Comparison of ENCODE assay signal across 8 cellular contexts in the genomic region with DNA sequence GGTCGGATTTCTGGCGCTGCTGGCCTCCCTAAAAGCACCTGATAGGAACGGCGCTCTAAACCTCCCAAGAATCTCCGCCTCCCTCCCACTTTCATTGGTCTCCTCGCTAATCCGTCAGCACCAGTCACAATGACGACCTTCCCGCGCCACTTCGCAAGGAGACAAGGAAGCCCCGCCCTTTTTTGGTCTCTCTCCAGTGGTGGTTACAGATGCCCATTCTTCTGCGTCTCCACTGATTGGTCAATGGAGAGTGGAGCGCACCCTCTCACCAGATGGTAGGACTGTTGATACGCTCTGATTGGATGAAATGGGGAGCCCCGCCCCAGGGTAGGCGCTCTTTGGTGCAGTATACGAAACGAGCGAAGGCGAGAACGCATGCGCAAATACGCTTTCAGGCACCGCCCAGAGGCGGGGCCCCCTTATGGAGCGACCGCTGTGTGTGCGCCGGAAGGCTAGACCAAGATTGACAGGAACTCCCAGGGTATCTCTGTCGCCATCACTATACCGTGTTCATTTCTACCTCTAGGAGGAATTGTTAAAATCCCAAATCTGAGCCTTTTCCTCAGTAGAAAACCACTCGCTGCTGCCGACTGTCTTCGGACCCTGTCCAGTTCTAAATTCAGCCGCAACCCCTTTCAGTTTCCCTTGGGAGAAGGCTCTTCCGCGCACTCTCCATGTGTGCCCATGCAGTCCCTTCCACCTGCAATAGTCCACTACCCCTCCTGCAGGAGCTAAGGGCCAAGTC. TPM values are rescaled to one million over a fixed set of nuclear protein-coding genes. Genes with fewer than 3 reads are reported as not detected.
DNase-seq lines count a peak whose midpoint lies in the region; ATAC-seq and TF ChIP-seq lines count a peak whose summit lies in the region.

No MANE protein-coding gene starts in this region.

- in situ Hi-C loops in mammary epithelial cell (cut with MboI; ENCODE audit: low sequenced_read_pairs in 2 of 2), result no loop called here

- peaks cover 40% of the 10 kb centered on the region for H3K36me3 ChIP-seq in WERI-Rb-1
- H3K36me3 ChIP-seq in mammary epithelial cell (ENCODE audit: insufficient read depth, low read length), result peaks cover 18% of the 10 kb centered on the region
- H3K36me3 ChIP-seq in iPS-20b (ENCODE audit: insufficient read depth, low read depth, low read length), result peaks cover 37% of the 10 kb centered on the region
- H3K36me3 ChIP-seq in skeletal muscle tissue (ENCODE audit: control insufficient read depth in 3 of 3, insufficient read depth in 3 of 3, low read length in 3 of 3), result peaks cover 20 to 32% (median 23%) of the 10 kb centered on the region in 3 donors

- intact Hi-C loops in mammary epithelial cell (cut with micrococcal nuclease), result loop anchor here (1.0 to 2.0 kb wide), 4 partner anchors 19 to 291 kb away; a partner anchor contains a TSS

- H3K9me3 ChIP-seq in AG04450 (ENCODE audit: control insufficient read depth, insufficient read depth, low read length), result no peaks in the 10 kb centered on the region; the same call in 1 of the 2 replicates
- no peaks in the 10 kb centered on the region for H3K9me3 ChIP-seq in WERI-Rb-1 (ENCODE audit: severe bottlenecking)
- H3K9me3 ChIP-seq in mammary epithelial cell (replicated peaks; ENCODE audit: insufficient read depth, low read length), result no peaks in the 10 kb centered on the region
- no peaks in the 10 kb centered on the region for H3K9me3 ChIP-seq in iPS-20b (ENCODE audit: insufficient read depth, low read depth, low read length)
- no peaks in the 10 kb centered on the region for H3K9me3 ChIP-seq in skeletal muscle tissue (ENCODE audit: control insufficient read depth in 3 of 3, low read length in 3 of 3)

- peak; percentile 23; the same call in 1 of the 2 replicates for TF ChIP-seq CTCF in AG04450 (IDR thresholded peaks at IDR 0.05; ENCODE audit: low read depth, low read length)
- no peak for TF ChIP-seq CTCF in WERI-Rb-1 (IDR thresholded peaks at IDR 0.05; ENCODE audit: low read depth, low read length)
- peak in 1 of 2 donors; percentile 24 for TF ChIP-seq CTCF in mammary epithelial cell (conservative IDR thresholded peaks at IDR 0.05 in 1 of 2, IDR thresholded peaks at IDR 0.05 in 1 of 2; ENCODE audit: extremely low read depth in 1 of 2, insufficient read depth in 1 of 2, low read depth in 1 of 2, low read length in 2 of 2)

- H3K4me2 ChIP-seq in mammary epithelial cell (ENCODE audit: insufficient read depth, low read depth, low read length), result peak overlapping the region; percentile 96

- DNase-seq in AG04450 (ENCODE audit: low read depth, low spot score), result peak; percentile 100
- DNase-seq in NCI-H2196 treated with DMSO at 0.1 percent for 48 hours (lab: John Stamatoyannopoulos, UW; ENCODE audit: unreplicated experiment), result peak; percentile 100
- DNase-seq in WERI-Rb-1, result peak; percentile 99
- peak; percentile 100 for DNase-seq in mammary epithelial cell

- peaks cover 31% of the 10 kb centered on the region for H3K4me1 ChIP-seq in mammary epithelial cell (ENCODE audit: insufficient read depth, low read length)
- H3K4me1 ChIP-seq in iPS-20b (ENCODE audit: insufficient read depth, low read length), result no peaks in the 10 kb centered on the region; the same call in 1 of the 2 replicates
- peaks cover 51 to 56% (median 52%) of the 10 kb centered on the region in 3 donors for H3K4me1 ChIP-seq in skeletal muscle tissue (ENCODE audit: control insufficient read depth in 3 of 3, insufficient read depth in 3 of 3, low read length in 3 of 3)

- H4K20me1 ChIP-seq in mammary epithelial cell (ENCODE audit: insufficient read depth, low read length), result no peaks in the 10 kb centered on the region

- CTCF ChIA-PET in AG04450 (lab: Charles Lee), result no interaction called here
- CTCF ChIA-PET in mammary epithelial cell (lab: Charles Lee; ENCODE audit: low non-redundant PET), result interaction anchor here (1.0 kb wide), 1 partner anchor 47 kb away, joined by 3 read pairs; no protein-coding TSS in a partner anchor

- H3K27me3 ChIP-seq in AG04450 (ENCODE audit: control insufficient read depth, insufficient read depth, low read length) (no peaks in the 10 kb centered on the region), WERI-Rb-1 (ENCODE audit: insufficient read depth, low read depth, severe bottlenecking) (no peaks in the 10 kb centered on the region), mammary epithelial cell (ENCODE audit: insufficient read depth, low read length) (no peaks in the 10 kb centered on the region), iPS-20b (ENCODE audit: insufficient read depth, low read length) (no peaks in the 10 kb centered on the region), skeletal muscle tissue (ENCODE audit: control insufficient read depth in 3 of 3, insufficient read depth in 3 of 3, low read length in 3 of 3) (no peaks in the 10 kb centered on the region)

- H3K27ac ChIP-seq in AG04450 (ENCODE audit: low read depth, low read length) (peak overlapping the region; percentile 91), WERI-Rb-1 (peak overlapping the region; percentile 99), mammary epithelial cell (ENCODE audit: insufficient read depth, low read depth, low read length) (peak overlapping the region; percentile 83), iPS-20b (ENCODE audit: low read length) (peak overlapping the region; percentile 91), skeletal muscle tissue (ENCODE audit: low read depth, low read length) (peak overlapping the region; percentile 100)

- peak overlapping the region; percentile 77 for H3K9ac ChIP-seq in mammary epithelial cell (ENCODE audit: insufficient read depth, low read length)
- peak overlapping the region; percentile 85; the same call in 1 of the 2 replicates for H3K9ac ChIP-seq in iPS-20b (ENCODE audit: low read depth, low read length)
- peak overlapping the region; percentile 96 to 97 (median 97) for H3K9ac ChIP-seq in skeletal muscle tissue (ENCODE audit: low read depth in 1 of 3, low read length in 3 of 3)

- ATAC-seq in GM18907 (IDR thresholded peaks at IDR 0.05; ENCODE audit: unreplicated experiment), result peak; percentile 77
- peak; percentile 62 for ATAC-seq in HG03139 (IDR thresholded peaks at IDR 0.05; ENCODE audit: unreplicated experiment)

- dilution Hi-C loops in mammary epithelial cell (cut with HindIII; ENCODE audit: low sequenced_read_pairs), result no loop called here

- WGBS in mammary epithelial cell (ENCODE audit: low coverage, missing lambda C conversion rate), result 2% methylated on average over 31 of the region's 38 CpGs

- POLR2A ChIA-PET in AG04450 (lab: Yijun Ruan, JAX), result interaction anchor here (0.6 to 1.4 kb wide), 2 partner anchors 80 to 110 kb away, joined by 3 to 8 read pairs; a partner anchor contains a TSS

- H3K79me2 ChIP-seq in mammary epithelial cell (ENCODE audit: insufficient read depth, low read length), result peaks cover 38% of the 10 kb centered on the region

- H2AFZ ChIP-seq in mammary epithelial cell (ENCODE audit: low read depth, low read length), result peak overlapping the region; percentile 86

- H3K4me3 ChIP-seq in AG04450 (ENCODE audit: low read depth, low read length), result peak overlapping the region; percentile 67
- peak overlapping the region; percentile 74 for H3K4me3 ChIP-seq in WERI-Rb-1 (ENCODE audit: low read depth, low read length)
- H3K4me3 ChIP-seq in mammary epithelial cell (replicated peaks in 1 of 3; ENCODE audit: insufficient read depth in 1 of 3, low read depth in 2 of 3, low read length in 3 of 3), result peak overlapping the region; percentile 50 to 74 (median 55)
- H3K4me3 ChIP-seq in iPS-20b (ENCODE audit: low read length), result peak overlapping the region; percentile 99
- peak overlapping the region; percentile 86 to 96 (median 94) for H3K4me3 ChIP-seq in skeletal muscle tissue (ENCODE audit: low read length in 3 of 3)

- BruUV-seq in mammary epithelial cell (replicated peaks; lab: Mats Ljungman, UMichigan), result TSS peak; percentile 85

RNA-seq across cellular contexts. Expression of a gene that starts 0.6 kb away (rescaled TPM):
- polyA plus RNA-seq in AG04450 (2011; rRNA removed) (281 and 316 TPM in 2 replicates), mammary epithelial cell (242 TPM)
- polyA minus RNA-seq in AG04450 (2011; rRNA and poly(A)+ RNA removed), result 325 and 332 TPM in 2 replicates
- total RNA-seq in mammary epithelial cell (100 to 1,000 TPM; 200 to 391 TPM), skeletal muscle tissue (195 TPM)
- polyA minus RNA-seq in mammary epithelial cell, result 784 TPM

RNA-seq across cellular contexts. Expression of a gene that starts 18.8 kb away (rescaled TPM):
- 86.5 and 109 TPM in 2 replicates for polyA plus RNA-seq in AG04450 (2011; rRNA removed)
- polyA minus RNA-seq in AG04450 (2011; rRNA and poly(A)+ RNA removed), result 40.7 and 42.5 TPM in 2 replicates
- total RNA-seq in mammary epithelial cell, result 10 to 100 TPM; 66.0 to 75.9 TPM
- 74.5 TPM for polyA plus RNA-seq in mammary epithelial cell
- polyA minus RNA-seq in mammary epithelial cell, result 85.9 TPM
- total RNA-seq in skeletal muscle tissue, result 36.5 TPM

RNA-seq across cellular contexts. Expression of a gene that starts 27.7 kb away (rescaled TPM):
- polyA plus RNA-seq in AG04450 (2011; rRNA removed), result 1.6 TPM in 2 replicates
- polyA minus RNA-seq in AG04450 (2011; rRNA and poly(A)+ RNA removed), result 0.78 and 1.9 TPM in 2 replicates
- 1 to 10 TPM; 5.7 to 9.2 TPM for total RNA-seq in mammary epithelial cell
- 2.4 TPM for polyA plus RNA-seq in mammary epithelial cell
- polyA minus RNA-seq in mammary epithelial cell, result 1.3 TPM
- total RNA-seq in skeletal muscle tissue, result 3.7 TPM

RNA-seq across cellular contexts. Expression of a gene that starts 37.7 kb away (rescaled TPM):
- polyA plus RNA-seq in AG04450 (2011; rRNA removed) (0.07 TPM in 1 of 2 replicates, not detected in the other), mammary epithelial cell (0.20 TPM)
- polyA minus RNA-seq in AG04450 (2011; rRNA and poly(A)+ RNA removed), result 0.14 TPM in 1 of 2 replicates, not detected in the other
- total RNA-seq in mammary epithelial cell (under 1 TPM in 1 of 2 donors, not detected in 1; 0.47 TPM), skeletal muscle tissue (not detected)
- not detected for polyA minus RNA-seq in mammary epithelial cell

RNA-seq across cellular contexts. Expression of a gene that starts 49.0 kb away (rescaled TPM):
- 45.5 and 61.3 TPM in 2 replicates for polyA plus RNA-seq in AG04450 (2011; rRNA removed)
- polyA minus RNA-seq in AG04450 (2011; rRNA and poly(A)+ RNA removed), result 31.4 and 36.2 TPM in 2 replicates
- total RNA-seq in mammary epithelial cell, result 10 to 100 TPM; 43.3 to 65.3 TPM
- 45.6 TPM for polyA plus RNA-seq in mammary epithelial cell
- polyA minus RNA-seq in mammary epithelial cell, result 51.2 TPM
- total RNA-seq in skeletal muscle tissue, result 125 TPM

Comparison
In these comparisons a context has a peak if more than half of its experiments do, and no peak if none do; other contexts are left out.
1. Peak in every context shown above with its lines: DNase-seq, ATAC-seq, H3K4me3 ChIP-seq and H3K27ac ChIP-seq.